Comparison of ENCODE assay signal across 1 cellular context in the genomic region with DNA sequence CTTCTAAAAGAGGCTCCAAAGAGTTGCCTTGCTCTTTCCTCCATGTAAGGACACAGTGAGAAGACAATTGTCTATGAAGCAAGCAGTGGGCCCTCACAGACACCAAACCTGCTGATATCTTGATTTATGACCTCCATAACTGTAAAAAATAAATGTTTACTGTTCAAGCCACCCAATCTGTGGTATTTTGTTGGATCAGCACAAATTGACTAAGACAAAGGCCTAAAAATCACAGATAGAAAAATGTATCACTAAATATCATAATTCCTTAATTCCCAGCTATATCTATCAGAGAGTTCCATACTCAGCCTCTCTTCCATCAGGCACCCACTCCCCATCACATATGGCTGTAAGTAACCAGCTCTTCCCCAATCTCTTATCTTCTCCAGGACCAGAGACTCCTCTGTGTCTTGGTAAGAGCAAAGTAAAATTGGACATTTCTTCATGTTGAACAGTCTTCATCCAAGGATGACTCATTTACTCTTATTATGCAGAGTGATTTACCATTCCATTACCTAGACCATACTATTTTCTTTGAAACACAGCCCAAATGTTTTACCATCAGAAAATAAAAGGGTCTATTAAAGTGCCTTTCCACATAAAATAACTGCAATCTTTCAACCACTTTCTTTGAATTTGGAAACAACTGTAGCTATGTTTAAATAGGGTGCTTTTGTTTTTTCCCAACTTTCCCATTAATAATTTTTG.
TF ChIP-seq lines count a peak whose summit lies in the region.

No MANE protein-coding gene starts in this region.

TF ChIP-seq in SK-N-SH, 30 proteins besides CTCF, POLR2A, EP300 and RAD21 (continued from another document):
- TF ChIP-seq RCOR1 (IDR thresholded peaks at IDR 0.05; ENCODE audit: low read length) (no peak), FOXJ3 (CRISPR knock-in tag; IDR thresholded peaks at IDR 0.05) (no peak), CHD2 (IDR thresholded peaks at IDR 0.05; ENCODE audit: low read length, partially characterized antibody) (no peak), NFIC (IDR thresholded peaks at IDR 0.05; ENCODE audit: borderline replicate concordance) (peak; percentile 67), FOSL2 (IDR thresholded peaks at IDR 0.05; ENCODE audit: borderline replicate concordance, low read depth) (peak; percentile 67; the same call in 1 of the 2 replicates), JUND (IDR thresholded peaks at IDR 0.05) (peak; percentile 74), NRF1 (IDR thresholded peaks at IDR 0.05; ENCODE audit: low read depth, low read length) (no peak), FOXM1 (IDR thresholded peaks at IDR 0.05; ENCODE audit: low read depth) (peak; percentile 68; the same call in 1 of the 2 replicates), GABPA (IDR thresholded peaks at IDR 0.05; ENCODE audit: low read depth) (no peak), RXRA (IDR thresholded peaks at IDR 0.05; ENCODE audit: borderline replicate concordance, low read depth) (peak; percentile 28; the same call in 1 of the 2 replicates), EZH2phosphoT487 (IDR thresholded peaks at IDR 0.05; ENCODE audit: borderline replicate concordance, low read depth) (no peak), POLR2AphosphoS5 (IDR thresholded peaks at IDR 0.05; ENCODE audit: low read depth, low read length) (no peak; the same call in 1 of the 2 replicates), RFX5 (IDR thresholded peaks at IDR 0.05; ENCODE audit: low read length) (no peak), YY1 (IDR thresholded peaks at IDR 0.05; ENCODE audit: low read depth) (no peak), TEAD4 (IDR thresholded peaks at IDR 0.05; ENCODE audit: borderline replicate concordance, insufficient read depth) (peak; percentile 48; the same call in 1 of the 2 replicates), TCF12 (IDR thresholded peaks at IDR 0.05) (peak; percentile 72), SMC3 (IDR thresholded peaks at IDR 0.05; ENCODE audit: low read depth, low read length) (no peak), TAF1 (IDR thresholded peaks at IDR 0.05; ENCODE audit: borderline replicate concordance, low read depth, low read length) (no peak), MXI1 (IDR thresholded peaks at IDR 0.05; ENCODE audit: low read depth, low read length) (no peak), MEF2A (IDR thresholded peaks at IDR 0.05; ENCODE audit: borderline replicate concordance, low read depth) (no peak), GATA2 (CRISPR knock-in tag; IDR thresholded peaks at IDR 0.05) (no peak)
- TF ChIP-seq, protein P1, sequence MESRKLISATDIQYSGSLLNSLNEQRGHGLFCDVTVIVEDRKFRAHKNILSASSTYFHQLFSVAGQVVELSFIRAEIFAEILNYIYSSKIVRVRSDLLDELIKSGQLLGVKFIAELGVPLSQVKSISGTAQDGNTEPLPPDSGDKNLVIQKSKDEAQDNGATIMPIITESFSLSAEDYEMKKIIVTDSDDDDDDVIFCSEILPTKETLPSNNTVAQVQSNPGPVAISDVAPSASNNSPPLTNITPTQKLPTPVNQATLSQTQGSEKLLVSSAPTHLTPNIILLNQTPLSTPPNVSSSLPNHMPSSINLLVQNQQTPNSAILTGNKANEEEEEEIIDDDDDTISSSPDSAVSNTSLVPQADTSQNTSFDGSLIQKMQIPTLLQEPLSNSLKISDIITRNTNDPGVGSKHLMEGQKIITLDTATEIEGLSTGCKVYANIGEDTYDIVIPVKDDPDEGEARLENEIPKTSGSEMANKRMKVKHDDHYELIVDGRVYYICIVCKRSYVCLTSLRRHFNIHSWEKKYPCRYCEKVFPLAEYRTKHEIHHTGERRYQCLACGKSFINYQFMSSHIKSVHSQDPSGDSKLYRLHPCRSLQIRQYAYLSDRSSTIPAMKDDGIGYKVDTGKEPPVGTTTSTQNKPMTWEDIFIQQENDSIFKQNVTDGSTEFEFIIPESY (IDR thresholded peaks at IDR 0.05; ENCODE audit: borderline replicate concordance, low read depth), result no peak
- TF ChIP-seq, protein P2, sequence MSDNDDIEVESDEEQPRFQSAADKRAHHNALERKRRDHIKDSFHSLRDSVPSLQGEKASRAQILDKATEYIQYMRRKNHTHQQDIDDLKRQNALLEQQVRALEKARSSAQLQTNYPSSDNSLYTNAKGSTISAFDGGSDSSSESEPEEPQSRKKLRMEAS (IDR thresholded peaks at IDR 0.05; ENCODE audit: low read depth), result no peak
- TF ChIP-seq, protein P3, sequence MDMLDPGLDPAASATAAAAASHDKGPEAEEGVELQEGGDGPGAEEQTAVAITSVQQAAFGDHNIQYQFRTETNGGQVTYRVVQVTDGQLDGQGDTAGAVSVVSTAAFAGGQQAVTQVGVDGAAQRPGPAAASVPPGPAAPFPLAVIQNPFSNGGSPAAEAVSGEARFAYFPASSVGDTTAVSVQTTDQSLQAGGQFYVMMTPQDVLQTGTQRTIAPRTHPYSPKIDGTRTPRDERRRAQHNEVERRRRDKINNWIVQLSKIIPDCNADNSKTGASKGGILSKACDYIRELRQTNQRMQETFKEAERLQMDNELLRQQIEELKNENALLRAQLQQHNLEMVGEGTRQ (IDR thresholded peaks at IDR 0.05; ENCODE audit: borderline replicate concordance, low read depth, low read length), result no peak
- TF ChIP-seq, protein P4, sequence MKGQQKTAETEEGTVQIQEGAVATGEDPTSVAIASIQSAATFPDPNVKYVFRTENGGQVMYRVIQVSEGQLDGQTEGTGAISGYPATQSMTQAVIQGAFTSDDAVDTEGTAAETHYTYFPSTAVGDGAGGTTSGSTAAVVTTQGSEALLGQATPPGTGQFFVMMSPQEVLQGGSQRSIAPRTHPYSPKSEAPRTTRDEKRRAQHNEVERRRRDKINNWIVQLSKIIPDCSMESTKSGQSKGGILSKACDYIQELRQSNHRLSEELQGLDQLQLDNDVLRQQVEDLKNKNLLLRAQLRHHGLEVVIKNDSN (IDR thresholded peaks at IDR 0.05; ENCODE audit: borderline replicate concordance, low read depth), result no peak
- TF ChIP-seq, protein P5, sequence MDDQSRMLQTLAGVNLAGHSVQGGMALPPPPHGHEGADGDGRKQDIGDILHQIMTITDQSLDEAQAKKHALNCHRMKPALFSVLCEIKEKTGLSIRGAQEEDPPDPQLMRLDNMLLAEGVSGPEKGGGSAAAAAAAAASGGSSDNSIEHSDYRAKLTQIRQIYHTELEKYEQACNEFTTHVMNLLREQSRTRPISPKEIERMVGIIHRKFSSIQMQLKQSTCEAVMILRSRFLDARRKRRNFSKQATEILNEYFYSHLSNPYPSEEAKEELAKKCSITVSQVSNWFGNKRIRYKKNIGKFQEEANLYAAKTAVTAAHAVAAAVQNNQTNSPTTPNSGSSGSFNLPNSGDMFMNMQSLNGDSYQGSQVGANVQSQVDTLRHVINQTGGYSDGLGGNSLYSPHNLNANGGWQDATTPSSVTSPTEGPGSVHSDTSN (IDR thresholded peaks at IDR 0.05), result peak; percentile 68
- TF ChIP-seq, protein P6, sequence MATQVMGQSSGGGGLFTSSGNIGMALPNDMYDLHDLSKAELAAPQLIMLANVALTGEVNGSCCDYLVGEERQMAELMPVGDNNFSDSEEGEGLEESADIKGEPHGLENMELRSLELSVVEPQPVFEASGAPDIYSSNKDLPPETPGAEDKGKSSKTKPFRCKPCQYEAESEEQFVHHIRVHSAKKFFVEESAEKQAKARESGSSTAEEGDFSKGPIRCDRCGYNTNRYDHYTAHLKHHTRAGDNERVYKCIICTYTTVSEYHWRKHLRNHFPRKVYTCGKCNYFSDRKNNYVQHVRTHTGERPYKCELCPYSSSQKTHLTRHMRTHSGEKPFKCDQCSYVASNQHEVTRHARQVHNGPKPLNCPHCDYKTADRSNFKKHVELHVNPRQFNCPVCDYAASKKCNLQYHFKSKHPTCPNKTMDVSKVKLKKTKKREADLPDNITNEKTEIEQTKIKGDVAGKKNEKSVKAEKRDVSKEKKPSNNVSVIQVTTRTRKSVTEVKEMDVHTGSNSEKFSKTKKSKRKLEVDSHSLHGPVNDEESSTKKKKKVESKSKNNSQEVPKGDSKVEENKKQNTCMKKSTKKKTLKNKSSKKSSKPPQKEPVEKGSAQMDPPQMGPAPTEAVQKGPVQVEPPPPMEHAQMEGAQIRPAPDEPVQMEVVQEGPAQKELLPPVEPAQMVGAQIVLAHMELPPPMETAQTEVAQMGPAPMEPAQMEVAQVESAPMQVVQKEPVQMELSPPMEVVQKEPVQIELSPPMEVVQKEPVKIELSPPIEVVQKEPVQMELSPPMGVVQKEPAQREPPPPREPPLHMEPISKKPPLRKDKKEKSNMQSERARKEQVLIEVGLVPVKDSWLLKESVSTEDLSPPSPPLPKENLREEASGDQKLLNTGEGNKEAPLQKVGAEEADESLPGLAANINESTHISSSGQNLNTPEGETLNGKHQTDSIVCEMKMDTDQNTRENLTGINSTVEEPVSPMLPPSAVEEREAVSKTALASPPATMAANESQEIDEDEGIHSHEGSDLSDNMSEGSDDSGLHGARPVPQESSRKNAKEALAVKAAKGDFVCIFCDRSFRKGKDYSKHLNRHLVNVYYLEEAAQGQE (IDR thresholded peaks at IDR 0.05; ENCODE audit: low read depth, low read length), result no peak
- TF ChIP-seq, protein P7, sequence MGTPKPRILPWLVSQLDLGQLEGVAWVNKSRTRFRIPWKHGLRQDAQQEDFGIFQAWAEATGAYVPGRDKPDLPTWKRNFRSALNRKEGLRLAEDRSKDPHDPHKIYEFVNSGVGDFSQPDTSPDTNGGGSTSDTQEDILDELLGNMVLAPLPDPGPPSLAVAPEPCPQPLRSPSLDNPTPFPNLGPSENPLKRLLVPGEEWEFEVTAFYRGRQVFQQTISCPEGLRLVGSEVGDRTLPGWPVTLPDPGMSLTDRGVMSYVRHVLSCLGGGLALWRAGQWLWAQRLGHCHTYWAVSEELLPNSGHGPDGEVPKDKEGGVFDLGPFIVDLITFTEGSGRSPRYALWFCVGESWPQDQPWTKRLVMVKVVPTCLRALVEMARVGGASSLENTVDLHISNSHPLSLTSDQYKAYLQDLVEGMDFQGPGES (IDR thresholded peaks at IDR 0.05; ENCODE audit: low read depth, low read length), result no peak
TF ChIP-seq in SK-N-SH: peak in this region for 8.
